In the genomic region with DNA sequence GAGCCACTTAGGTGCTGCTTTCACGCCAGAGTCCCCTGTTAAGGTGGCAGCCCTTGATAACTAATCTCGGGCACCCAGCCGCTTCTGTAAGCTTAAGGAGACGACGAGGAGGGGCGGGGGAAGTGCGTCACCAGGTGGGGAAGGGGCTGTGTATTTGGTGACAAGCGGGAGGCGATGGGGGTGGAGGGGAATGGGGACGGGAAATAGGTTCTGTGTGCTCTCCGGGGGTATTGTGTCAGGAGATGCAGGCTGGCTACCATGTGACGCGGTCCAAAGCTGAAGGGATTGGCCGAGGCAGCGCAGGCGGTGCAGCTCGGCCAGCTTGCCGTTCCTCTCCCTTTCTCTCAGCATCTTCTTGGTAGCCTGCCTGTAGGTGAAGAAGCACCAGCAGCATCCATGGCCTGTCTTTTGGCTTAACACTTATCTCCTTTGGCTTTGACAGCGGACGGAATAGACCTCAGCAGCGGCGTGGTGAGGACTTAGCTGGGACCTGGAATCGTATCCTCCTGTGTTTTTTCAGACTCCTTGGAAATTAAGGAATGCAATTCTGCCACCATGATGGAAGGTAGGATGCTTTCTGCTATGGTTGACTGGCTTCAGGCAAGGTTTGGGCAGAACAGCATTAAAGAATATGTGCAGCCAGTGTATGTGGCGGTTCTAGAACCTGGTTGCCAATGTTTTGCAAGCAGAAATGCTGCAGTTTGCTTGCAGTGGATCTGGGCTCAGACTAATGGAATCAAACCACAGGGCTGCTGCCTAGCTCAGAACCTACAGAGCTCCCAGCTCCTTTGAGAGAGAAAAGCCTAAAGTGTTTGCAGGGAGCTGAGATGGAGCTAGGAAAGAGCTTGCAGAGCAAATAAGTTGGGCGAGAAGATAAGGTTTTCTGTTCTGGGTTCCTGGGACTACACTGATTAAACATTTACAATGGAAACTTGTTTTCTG, we compare ENCODE assay signal across 8 cellular contexts. TPM values are rescaled to one million over a fixed set of nuclear protein-coding genes. Genes with fewer than 3 reads are reported as not detected.
DNase-seq lines count a peak whose midpoint lies in the region; ATAC-seq and TF ChIP-seq lines count a peak whose summit lies in the region.

A gene with protein sequence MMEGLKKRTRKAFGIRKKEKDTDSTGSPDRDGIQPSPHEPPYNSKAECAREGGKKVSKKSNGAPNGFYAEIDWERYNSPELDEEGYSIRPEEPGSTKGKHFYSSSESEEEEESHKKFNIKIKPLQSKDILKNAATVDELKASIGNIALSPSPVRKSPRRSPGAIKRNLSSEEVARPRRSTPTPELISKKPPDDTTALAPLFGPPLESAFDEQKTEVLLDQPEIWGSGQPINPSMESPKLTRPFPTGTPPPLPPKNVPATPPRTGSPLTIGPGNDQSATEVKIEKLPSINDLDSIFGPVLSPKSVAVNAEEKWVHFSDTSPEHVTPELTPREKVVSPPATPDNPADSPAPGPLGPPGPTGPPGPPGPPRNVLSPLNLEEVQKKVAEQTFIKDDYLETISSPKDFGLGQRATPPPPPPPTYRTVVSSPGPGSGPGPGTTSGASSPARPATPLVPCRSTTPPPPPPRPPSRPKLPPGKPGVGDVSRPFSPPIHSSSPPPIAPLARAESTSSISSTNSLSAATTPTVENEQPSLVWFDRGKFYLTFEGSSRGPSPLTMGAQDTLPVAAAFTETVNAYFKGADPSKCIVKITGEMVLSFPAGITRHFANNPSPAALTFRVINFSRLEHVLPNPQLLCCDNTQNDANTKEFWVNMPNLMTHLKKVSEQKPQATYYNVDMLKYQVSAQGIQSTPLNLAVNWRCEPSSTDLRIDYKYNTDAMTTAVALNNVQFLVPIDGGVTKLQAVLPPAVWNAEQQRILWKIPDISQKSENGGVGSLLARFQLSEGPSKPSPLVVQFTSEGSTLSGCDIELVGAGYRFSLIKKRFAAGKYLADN (plus strand): TSS at position 350 of the 942 bp plus-strand sequence. CDS start 206 bp downstream, at position 556.

- ATAC-seq in heart right ventricle (peak; percentile 87 to 96 (median 92)), HG03432 (IDR thresholded peaks at IDR 0.05; ENCODE audit: unreplicated experiment) (no peak)

- H3K4me1 ChIP-seq in HUES64 (ENCODE audit: insufficient read depth, low read length) (peaks cover 15% of the 10 kb centered on the region), heart right ventricle (peaks cover 0 to 54% (median 11%) of the 10 kb centered on the region in 9 donors)

- H3K4me3 ChIP-seq in AG10803 (ENCODE audit: low read length) (peak within 1 kb of the TSS; percentile 74), HUES64 (ENCODE audit: low read length) (peak within 1 kb of the TSS; percentile 69), heart right ventricle (peak within 1 kb of the TSS; percentile 7 to 62 (median 52))

- peak within 1 kb of the TSS; percentile 22; the same call in 1 of the 2 replicates for H3K9ac ChIP-seq in HUES64 (ENCODE audit: low read depth, low read length)

- intact Hi-C loops in heart right ventricle (cut with DNase I) = loop anchor here in 4 of 10 donors (10.0 kb wide), 2 partner anchors 141 to 191 kb away; no protein-coding TSS in a partner anchor

- no peaks in the 10 kb centered on the region for H3K9me3 ChIP-seq in HUES64 (ENCODE audit: insufficient read depth, low read depth, low read length)
- H3K9me3 ChIP-seq in heart right ventricle = no peaks in the 10 kb centered on the region

- no peaks in the 10 kb centered on the region for H3K36me3 ChIP-seq in HUES64 (ENCODE audit: insufficient read depth, low read length)
- no peaks in the 10 kb centered on the region for H3K36me3 ChIP-seq in heart right ventricle

- WGBS in HUES64 = 19% methylated on average over 25 of the region's 25 CpGs
- WGBS in heart right ventricle, 2 donors = 9 to 12% methylated on average over 25 of the region's 25 CpGs

- DNase-seq in AG10803 (ENCODE audit: low read depth) = peak; percentile 80
- DNase-seq in amygdala (lab: John Stamatoyannopoulos, UW) = peak in 54 of 56 donors; percentile 41 to 92 (median 78)
- peak; percentile 55 to 80 for DNase-seq in heart right ventricle
- peak; percentile 87 for DNase-seq in occipital lobe (lab: John Stamatoyannopoulos, UW)
- DNase-seq in stimulated activated CD4-positive, alpha-beta T cell treated with anti-CD3 and anti-CD28 coated beads, Interleukin-4, amount 100 ng/mL, for 4 hours = no peak
- DNase-seq in UCSD-AML1 (lab: John Stamatoyannopoulos, UW; ENCODE audit: unreplicated experiment) = no peak

- no peak within 1 kb of the TSS for H3K27ac ChIP-seq in HUES64 (ENCODE audit: low read depth, low read length)
- H3K27ac ChIP-seq in heart right ventricle = peak within 1 kb of the TSS; percentile 33 to 92 (median 76)

- H3K27me3 ChIP-seq in HUES64 (ENCODE audit: insufficient read depth, low read length) (peaks cover 40% of the 10 kb centered on the region), heart right ventricle (peaks cover 0 to 24% (median 0%) of the 10 kb centered on the region in 7 donors)

- TF ChIP-seq CTCF in AG10803 (conservative IDR thresholded peaks at IDR 0.05; ENCODE audit: low read length) = no peak
- no peak for TF ChIP-seq CTCF in heart right ventricle (IDR thresholded peaks at IDR 0.05)

RNA-seq across cellular contexts. Expression of the gene that starts here (rescaled TPM):
- polyA plus RNA-seq in HUES64 (2013, experiment 1 of 2) = 0.80 TPM
- polyA plus RNA-seq in HUES64 (2013, experiment 2 of 2) = 1.5 TPM
- total RNA-seq in heart right ventricle (10 to 100 TPM in 1 of 10 donors, 1 to 10 TPM in 9; 1.6 to 19.6 (median 4.9) TPM), occipital lobe (77.4 TPM)
- 1 to 10 TPM; 3.6 to 7.5 TPM for polyA plus RNA-seq in heart right ventricle

Comparison
In these comparisons a context has a peak if more than half of its experiments do, and no peak if none do; other contexts are left out.
1. DNase-seq: peak in AG10803 (single experiment), amygdala (54 of 56), heart right ventricle (2 of 2) and occipital lobe (single experiment); none in stimulated activated CD4-positive, alpha-beta T cell treated with anti-CD3 and anti-CD28 coated beads, Interleukin-4, amount 100 ng/mL, for 4 hours (0 of 2) and UCSD-AML1 (single experiment).
2. Peak in every context shown above with its lines, with median percentiles within 50 percentile points of each other: H3K4me3 ChIP-seq.